ENCODE assay signal across 12 cellular contexts in the genomic region with DNA sequence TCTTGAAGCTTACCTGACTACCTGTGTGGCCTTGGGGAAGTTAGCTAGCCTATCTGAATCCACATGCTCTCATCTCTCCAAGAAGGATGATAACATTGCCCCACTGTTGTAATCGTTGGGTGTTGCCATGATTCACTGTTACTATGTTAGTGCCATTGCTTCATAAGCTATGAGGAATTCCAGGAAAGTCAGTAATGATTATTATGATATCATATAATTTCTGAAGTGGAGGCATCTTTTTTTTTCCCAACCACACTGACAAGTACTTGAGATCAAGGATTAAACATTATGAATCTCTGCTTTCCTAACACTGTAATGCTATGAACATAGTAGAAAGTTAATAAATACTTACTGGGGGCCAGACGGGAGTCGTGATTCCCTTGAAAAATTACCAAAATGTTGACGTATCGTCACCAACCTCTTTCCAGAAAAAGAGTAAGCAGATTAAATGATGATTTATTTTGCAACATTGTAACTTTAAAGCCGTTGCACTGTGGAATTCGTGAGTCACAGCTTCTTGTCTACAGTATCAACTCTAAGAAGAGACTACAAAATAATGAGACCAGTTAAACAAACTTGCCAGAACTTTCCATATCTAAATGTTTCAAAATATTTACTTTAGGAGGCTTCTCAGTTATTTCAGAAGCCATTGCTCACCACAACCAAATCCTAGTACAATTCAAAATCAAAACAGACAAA.
DNase-seq lines count a peak whose midpoint lies in the region; ATAC-seq and TF ChIP-seq lines count a peak whose summit lies in the region.
"Had no signal": no experiment of that assay in that cellular context is flagged by ENCODE, and none has a peak within 500 bp of the region (broad histone marks: within the 10 kb centered on the region; RNA-seq: fewer than 3 reads in every experiment).

No MANE protein-coding gene starts in this region.

- no peak overlapping the region for H3K4me3 ChIP-seq in LNCaP clone FGC (ENCODE audit: low read depth, low read length)
- no peak overlapping the region for H3K4me3 ChIP-seq in choroid plexus epithelial cell (ENCODE audit: low read depth, low read length)
- no peak overlapping the region for H3K4me3 ChIP-seq in kidney epithelial cell (ENCODE audit: low read depth, low read length)
- no peak overlapping the region for H3K4me3 ChIP-seq in testis

- 24 to 38% methylated on average over 7 of the region's 7 CpGs for WGBS in testis, 2 donors

- no peaks in the 10 kb centered on the region for H3K27me3 ChIP-seq in kidney epithelial cell (ENCODE audit: control insufficient read depth, insufficient read depth, low read length)
- H3K27me3 ChIP-seq in testis, result no peaks in the 10 kb centered on the region

- peaks cover 3% of the 10 kb centered on the region for H3K4me1 ChIP-seq in testis

- TF ChIP-seq CTCF in LNCaP clone FGC (IDR thresholded peaks at IDR 0.05; ENCODE audit: control insufficient read depth, extremely low read depth, insufficient read depth), result no peak
- TF ChIP-seq CTCF in choroid plexus epithelial cell (conservative IDR thresholded peaks at IDR 0.05; ENCODE audit: low read depth, low read length), result no peak
- no peak for TF ChIP-seq CTCF in kidney epithelial cell (IDR thresholded peaks at IDR 0.05; ENCODE audit: insufficient read depth, low read length, poor library complexity, severe bottlenecking)
- TF ChIP-seq CTCF in testis (IDR thresholded peaks at IDR 0.05), result no peak

- H3K36me3 ChIP-seq in kidney epithelial cell (ENCODE audit: control insufficient read depth, insufficient read depth, low read length), result no peaks in the 10 kb centered on the region
- no peaks in the 10 kb centered on the region for H3K36me3 ChIP-seq in testis (ENCODE audit: low read depth, missing control alignments)

- H3K27ac ChIP-seq in testis, result peak overlapping the region; percentile 55 to 63

- peak; percentile 46 for DNase-seq in LNCaP clone FGC (ENCODE audit: low read depth)
- DNase-seq in choroid plexus epithelial cell (ENCODE audit: low read depth), result peak; percentile 77
- peak; percentile 56 for DNase-seq in kidney epithelial cell (ENCODE audit: low read depth)
- peak; percentile 45 for DNase-seq in testis
- DNase-seq in OCI-M2 (lab: John Stamatoyannopoulos, UW; ENCODE audit: unreplicated experiment), result no peak
- no peak for DNase-seq in RKO (ENCODE audit: low spot score)
- DNase-seq: immature natural killer cell, NCI-H2081 treated with DMSO at 0.1 percent for 48 hours, OCI-M1, T-helper 9 cell had no signal

- no peak for ATAC-seq in HG03342 (IDR thresholded peaks at IDR 0.05; ENCODE audit: unreplicated experiment)
- ATAC-seq: stimulated activated effector memory CD8-positive, alpha-beta T cell treated with anti-CD3 and anti-CD28 coated beads, Interleukin-12 subunit alpha, Interleukin-12 subunit beta, amount 100 ng/mL, for 72 hours had no signal

- intact Hi-C loops in testis (cut with DNase I; ENCODE audit: low total_unique reads), result no loop called here

- no peaks in the 10 kb centered on the region for H3K9me3 ChIP-seq in testis

- no peak for TF ChIP-seq POLR2A in testis (IDR thresholded peaks at IDR 0.05)

Comparison
In these comparisons a context has a peak if more than half of its experiments do, and no peak if none do; other contexts are left out.
1. DNase-seq: peak in LNCaP clone FGC (single experiment), choroid plexus epithelial cell (single experiment), kidney epithelial cell (single experiment) and testis (single experiment); none in OCI-M2 (single experiment) and RKO (single experiment).